In genomic region chr1:181369416-181369815, GRCh38 we compare ENCODE assay signal across 33 cellular contexts.
"Had no signal": no experiment of that assay in that cellular context is flagged by ENCODE, and none has a peak within 500 bp of the region (broad histone marks: within the 10 kb centered on the region; RNA-seq: fewer than 3 reads in every experiment).

No MANE protein-coding gene starts in this region.

- H3K4me1 Mint-ChIP-seq: activated B cell treated with CpG ODN at 0.5 μM for 24 hours; central memory CD8-positive, alpha-beta T cell had no signal

- H3K27ac ChIP-seq: brain microvascular endothelial cell, VCaP had no signal

- H3K27ac Mint-ChIP-seq: activated B cell treated with CpG ODN at 0.5 μM for 24 hours; activated CD4-positive, alpha-beta memory T cell treated with anti-CD3 and anti-CD28 coated beads for 36 hours; activated naive CD8-positive, alpha-beta T cell treated with anti-CD3 and anti-CD28 coated beads for 36 hours; activated T-cell treated with anti-CD3 and anti-CD28 coated beads, Interleukin-2, amount 50 U/mL, for 72 hours; activated T-helper 17 cell treated with anti-CD3 and anti-CD28 coated beads, Interleukin-2, amount 50 U/mL, for 72 hours; T-cell; T-helper 17 cell had no signal

- H3K4me3 Mint-ChIP-seq: activated B cell treated with CpG ODN at 0.5 μM for 24 hours; activated CD4-positive, alpha-beta memory T cell treated with anti-CD3 and anti-CD28 coated beads for 36 hours; activated naive CD8-positive, alpha-beta T cell treated with anti-CD3 and anti-CD28 coated beads for 36 hours; activated T-cell treated with anti-CD3 and anti-CD28 coated beads, Interleukin-2, amount 50 U/mL, for 72 hours; activated T-helper 17 cell treated with anti-CD3 and anti-CD28 coated beads, Interleukin-2, amount 50 U/mL, for 72 hours; central memory CD8-positive, alpha-beta T cell; T-cell; T-helper 17 cell had no signal

- DNase-seq: activated B cell treated with CpG ODN at 0.5 μM for 24 hours; activated CD4-positive, alpha-beta memory T cell treated with anti-CD3 and anti-CD28 coated beads for 36 hours; activated CD4-positive, alpha-beta T cell treated with anti-CD3 and anti-CD28 coated beads for 4 hours; activated CD4-positive, alpha-beta T cell treated with anti-CD3 and anti-CD28 coated beads, Interleukin-2, amount 50 U/mL, for 1 hour; activated CD4-positive, CD25-positive, alpha-beta regulatory T cell treated with anti-CD3 and anti-CD28 coated beads, Interleukin-2, amount 50 U/mL, for 72 hours; activated effector memory CD4-positive, alpha-beta T cell treated with anti-CD3 and anti-CD28 coated beads, Interleukin-2, amount 50 U/mL, for 16 hours; activated naive CD4-positive, alpha-beta T cell; activated naive CD4-positive, alpha-beta T cell treated with anti-CD3 and anti-CD28 coated beads, Interleukin-2, amount 50 U/mL, for 16 hours; activated naive CD8-positive, alpha-beta T cell treated with anti-CD3 and anti-CD28 coated beads for 36 hours; activated T-cell treated with anti-CD3 and anti-CD28 coated beads, Interleukin-2, amount 50 U/mL, for 1 hour; activated T-cell treated with anti-CD3 and anti-CD28 coated beads, Interleukin-2, amount 50 U/mL, for 72 hours; amniotic stem cell; aorta; brain microvascular endothelial cell; Kasumi-1; KG1; MM.1S; MV-4-11; NCI-H1092; NCI-H1436 treated with DMSO at 0.1 percent for 48 hours; NCI-H1694 treated with DMSO at 0.1 percent for 48 hours; NCI-H2029; NCI-H345; NCI-H524 treated with DMSO at 0.1 percent for 48 hours; NK-92 treated with Interleukin-12 subunit alpha and Interleukin-12 subunit beta, amount 100 ng/mL, for 24 hours; SHP77; T-cell; T-helper 17 cell; T-helper 9 cell had no signal

- H3K27me3 ChIP-seq: brain microvascular endothelial cell had no signal

- H3K27me3 Mint-ChIP-seq: activated CD4-positive, alpha-beta memory T cell treated with anti-CD3 and anti-CD28 coated beads for 36 hours; activated naive CD8-positive, alpha-beta T cell treated with anti-CD3 and anti-CD28 coated beads for 36 hours; activated T-helper 17 cell treated with anti-CD3 and anti-CD28 coated beads, Interleukin-2, amount 50 U/mL, for 72 hours; central memory CD8-positive, alpha-beta T cell; T-cell; T-helper 17 cell had no signal

- H3K9me3 Mint-ChIP-seq: central memory CD8-positive, alpha-beta T cell had no signal

- H3K36me3 ChIP-seq: brain microvascular endothelial cell had no signal

- ATAC-seq: activated T-cell treated with anti-CD3 and anti-CD28 coated beads, Interleukin-2, amount 50 U/mL, for 72 hours; activated T-helper 17 cell treated with anti-CD3 and anti-CD28 coated beads, Interleukin-2, amount 50 U/mL, for 72 hours; SK-N-SH treated with all-trans-retinoic acid at 6 μM for 48 hours; T-cell; T-helper 17 cell had no signal

- H3K36me3 Mint-ChIP-seq: activated CD4-positive, alpha-beta memory T cell treated with anti-CD3 and anti-CD28 coated beads for 36 hours; activated naive CD8-positive, alpha-beta T cell treated with anti-CD3 and anti-CD28 coated beads for 36 hours had no signal
